In genomic region chr16:86436466-86437185, GRCh38 we compare ENCODE assay signal across 23 cellular contexts.
"Had no signal": no experiment of that assay in that cellular context is flagged by ENCODE, and none has a peak within 500 bp of the region (broad histone marks: within the 10 kb centered on the region; RNA-seq: fewer than 3 reads in every experiment).

No MANE protein-coding gene starts in this region.

- H3K4me1 ChIP-seq: breast epithelium, gastrocnemius medialis, left ventricle myocardium inferior, right atrium auricular region, spleen, tibial nerve had no signal

- H3K27ac ChIP-seq: breast epithelium, esophagus muscularis mucosa, gastrocnemius medialis, hepatocyte, left ventricle myocardium inferior, right atrium auricular region, spleen, tibial nerve had no signal

- DNase-seq: activated CD4-positive, alpha-beta memory T cell treated with anti-CD3 and anti-CD28 coated beads for 36 hours; activated CD4-positive, alpha-beta T cell treated with anti-CD3 and anti-CD28 coated beads, Interleukin-2, amount 10 ng/mL, durations not matched to agents 24 days and 14 days; activated CD4-positive, CD25-positive, alpha-beta regulatory T cell treated with anti-CD3 and anti-CD28 coated beads, Interleukin-2, amount 50 U/mL, for 72 hours; activated CD8-positive, alpha-beta memory T cell treated with anti-CD3 and anti-CD28 coated beads, Interleukin-2, amount 50 U/mL, for 48 hours; activated gamma-delta T cell; activated naive CD4-positive, alpha-beta T cell treated with anti-CD3 and anti-CD28 coated beads, Interleukin-2, amount 10 ng/mL, durations not matched to agents 7 days and 5 days; activated T-cell treated with anti-CD3 and anti-CD28 coated beads, Interleukin-2, amount 50 U/mL, for 24 hours; amygdala; central memory CD4-positive, alpha-beta T cell; gastrocnemius medialis; islet precursor cell; left ventricle myocardium inferior; mucosa of descending colon; spleen; stimulated activated naive CD4-positive, alpha-beta T cell treated with Interleukin-2 at 50 U/mL for 16 hours; T1000 had no signal

- H3K36me3 ChIP-seq: breast epithelium, esophagus muscularis mucosa, gastrocnemius medialis, left ventricle myocardium inferior, right atrium auricular region, spleen, tibial nerve had no signal

- H3K4me2 ChIP-seq: hepatocyte had no signal

- H3K79me2 ChIP-seq: hepatocyte had no signal

- H3K27me3 ChIP-seq: esophagus muscularis mucosa, right atrium auricular region had no signal

- H3K9me3 ChIP-seq: breast epithelium, esophagus muscularis mucosa, gastrocnemius medialis, left ventricle myocardium inferior, mucosa of descending colon, right atrium auricular region, spleen, tibial nerve had no signal

- H3K4me3 ChIP-seq: breast epithelium, esophagus muscularis mucosa, gastrocnemius medialis, hepatocyte, left ventricle myocardium inferior, lung, mucosa of descending colon, right atrium auricular region, spleen, tibial nerve had no signal

- H2AFZ ChIP-seq: hepatocyte had no signal

- ATAC-seq: gastrocnemius medialis; mucosa of descending colon; natural killer cell treated with Interleukin-12 subunit alpha and Interleukin-12 subunit beta and Interleukin-15 and Interleukin-18, amount 100 ng/mL, for 72 hours had no signal
